ENCODE assay signal across 18 cellular contexts in genomic region chr1:22250724-22251123, GRCh38.
DNase-seq lines count a peak whose midpoint lies in the region; TF ChIP-seq lines count a peak whose summit lies in the region.
"Had no signal": no experiment of that assay in that cellular context is flagged by ENCODE, and none has a peak within 500 bp of the region (broad histone marks: within the 10 kb centered on the region; RNA-seq: fewer than 3 reads in every experiment).

No MANE protein-coding gene starts in this region.

- peak overlapping the region; percentile 9 for H3K14ac ChIP-seq in neuronal stem cell (ENCODE audit: low read length)

- no peak overlapping the region for H3K23ac ChIP-seq in neuronal stem cell (ENCODE audit: low read depth, low read length, poor library complexity)

- POLR2A ChIA-PET in BJ (lab: Charles Lee) (interaction anchor here (1.0 kb wide), 1 partner anchor 226 kb away, joined by 3 read pairs; no protein-coding TSS in a partner anchor), HEK293 (lab: Yijun Ruan, JAX) (no interaction called here)

- no peak overlapping the region for H4K8ac ChIP-seq in neuronal stem cell (ENCODE audit: low read depth, low read length)

- no peak overlapping the region for H3K4ac ChIP-seq in neuronal stem cell (ENCODE audit: low read length)

- H2BK15ac ChIP-seq in neuronal stem cell (ENCODE audit: low read length), result no peak overlapping the region

- H2AK5ac ChIP-seq in neuronal stem cell (ENCODE audit: low read depth, low read length), result no peak overlapping the region

- DNase-seq in BJ (ENCODE audit: low read depth), result peak; percentile 39
- peak; percentile 40 for DNase-seq in astrocyte of the hippocampus (ENCODE audit: low read depth, low spot score)
- DNase-seq in neuronal stem cell (ENCODE audit: low spot score), result no peak
- no peak for DNase-seq in NCI-H510A (lab: John Stamatoyannopoulos, UW)
- DNase-seq in AML-193 (lab: John Stamatoyannopoulos, UW), result no peak
- no peak for DNase-seq in NCI-H82 treated with DMSO at 0.1 percent for 48 hours (lab: John Stamatoyannopoulos, UW; ENCODE audit: unreplicated experiment)
- DNase-seq: adrenal gland; immature natural killer cell; Kasumi-1; naive thymus-derived CD8-positive, alpha-beta T cell; NCI-H1105 treated with DMSO at 0.1 percent for 48 hours; NCI-H69; stimulated activated CD4-positive, alpha-beta T cell treated with anti-CD3 and anti-CD28 coated beads, Interleukin-2, amount 100 ng/mL, for 24 hours; stomach had no signal

- H3K4me2 ChIP-seq in neuronal stem cell (ENCODE audit: insufficient read depth, low read length, poor library complexity, severe bottlenecking), result no peak overlapping the region

- H2BK12ac ChIP-seq in neuronal stem cell (ENCODE audit: low read length), result no peak overlapping the region

- H2BK5ac ChIP-seq in neuronal stem cell (ENCODE audit: low read length), result no peak overlapping the region

- H2BK120ac ChIP-seq in neuronal stem cell (ENCODE audit: low read depth, low read length), result no peak overlapping the region

- CTCF ChIA-PET in BJ (lab: Yijun Ruan, JAX) (no interaction called here), HEK293 (lab: Yijun Ruan, JAX) (interaction anchor here (0.6 to 1.0 kb wide), 3 partner anchors 17 to 454 kb away, joined by 3 to 6 read pairs (median 3); no protein-coding TSS in a partner anchor)

- no peak overlapping the region for H3K4me3 ChIP-seq in BJ (ENCODE audit: low read depth, low read length)
- no peak overlapping the region for H3K4me3 ChIP-seq in HEK293 (ENCODE audit: low read depth, low read length)
- no peak overlapping the region for H3K4me3 ChIP-seq in neuronal stem cell (ENCODE audit: low read length in 2 of 2)
- H3K4me3 ChIP-seq: adrenal gland, cardiac muscle cell, lung, stomach had no signal

- H3K36me3 ChIP-seq in BJ (ENCODE audit: control insufficient read depth, insufficient read depth, low read length) (no peaks in the 10 kb centered on the region), HEK293 (ENCODE audit: control insufficient read depth in 2 of 2, insufficient read depth in 1 of 2, low read length in 2 of 2) (no peaks in the 10 kb centered on the region), neuronal stem cell (replicated peaks in 1 of 2; ENCODE audit: control insufficient read depth in 2 of 2, insufficient read depth in 2 of 2, low read length in 2 of 2) (no peaks in the 10 kb centered on the region)
- H3K36me3 ChIP-seq: adrenal gland, cardiac muscle cell, stomach had no signal

- peak overlapping the region; percentile 56 for H4K91ac ChIP-seq in neuronal stem cell (ENCODE audit: low read depth, low read length, poor library complexity)

- no peaks in the 10 kb centered on the region for H3K9me3 ChIP-seq in HEK293 (ENCODE audit: control insufficient read depth, insufficient read depth, low read depth, low read length)
- H3K9me3 ChIP-seq in neuronal stem cell (replicated peaks in 1 of 2; ENCODE audit: control insufficient read depth in 2 of 2, insufficient read depth in 1 of 2, low read depth in 1 of 2, low read length in 2 of 2), result peaks cover 0 to 2% of the 10 kb centered on the region in 2 donors
- H3K9me3 ChIP-seq: adrenal gland, stomach had no signal

- H3K27me3 ChIP-seq in BJ (ENCODE audit: control insufficient read depth, insufficient read depth, low read length) (peaks cover 57% of the 10 kb centered on the region), neuronal stem cell (ENCODE audit: control insufficient read depth in 3 of 3, insufficient read depth in 3 of 3, low read depth in 1 of 3, low read length in 3 of 3) (peaks cover 0 to 87% (median 73%) of the 10 kb centered on the region in 3 experiments)
- H3K27me3 ChIP-seq: adrenal gland, cardiac muscle cell had no signal

- H3K4me1 ChIP-seq in HEK293 (ENCODE audit: control insufficient read depth, insufficient read depth, low read length), result no peaks in the 10 kb centered on the region
- peaks cover 0 to 7% of the 10 kb centered on the region in 2 donors for H3K4me1 ChIP-seq in neuronal stem cell (ENCODE audit: control insufficient read depth in 2 of 2, insufficient read depth in 1 of 2, low read depth in 1 of 2, low read length in 2 of 2)
- H3K4me1 ChIP-seq: adrenal gland had no signal

- H3K18ac ChIP-seq in neuronal stem cell (ENCODE audit: low read length), result no peak overlapping the region

- no CpG with 5 or more reads among the region's 11 CpGs for WGBS in neuronal stem cell (ENCODE audit: extremely low coverage in 2 of 2, insufficient read length in 2 of 2, insufficient replicate concordance in 1 of 2), 2 donors

- no peak overlapping the region for H3K9ac ChIP-seq in neuronal stem cell (ENCODE audit: low read depth, low read length, poor library complexity)

- H2AFZ ChIP-seq in neuronal stem cell (ENCODE audit: low read length), result no peak overlapping the region

- H3K27ac ChIP-seq in HEK293 (ENCODE audit: extremely low read depth, low read depth, low read length), result no peak overlapping the region
- H3K27ac ChIP-seq in neuronal stem cell (replicated peaks; ENCODE audit: low read length), result no peak overlapping the region
- H3K27ac ChIP-seq: adrenal gland, C4-2B, cardiac muscle cell, stomach had no signal

- TF ChIP-seq CTCF in BJ (IDR thresholded peaks at IDR 0.05; ENCODE audit: insufficient read depth, low read depth, low read length), result no peak
- TF ChIP-seq CTCF in HEK293 (tag by site-specific recombination; IDR thresholded peaks at IDR 0.05), result no peak

- H3K79me1 ChIP-seq in neuronal stem cell (ENCODE audit: low read depth, low read length), result no peaks in the 10 kb centered on the region

TF ChIP-seq in HEK293, 187 proteins besides CTCF, POLR2A, EP300 and RAD21 (continues in another document):
- TF ChIP-seq ZFHX2 (tag by site-specific recombination; conservative IDR thresholded peaks at IDR 0.05) (peak; percentile 96), HOXD13 (CRISPR knock-in tag; IDR thresholded peaks at IDR 0.05; ENCODE audit: borderline replicate concordance) (peak; percentile 86; the same call in 1 of the 2 replicates), ZNF433 (tag by site-specific recombination; IDR thresholded peaks at IDR 0.05; ENCODE audit: low read depth) (no peak), GLIS2 (tag by site-specific recombination; IDR thresholded peaks at IDR 0.05) (peak; percentile 81), ZBTB6 (tag by site-specific recombination; IDR thresholded peaks at IDR 0.05) (no peak), GLIS1 (tag by site-specific recombination; IDR thresholded peaks at IDR 0.05) (peak; percentile 91), PATZ1 (tag by site-specific recombination; IDR thresholded peaks at IDR 0.05) (peak; percentile 44; the same call in 1 of the 2 replicates), ZEB2 (tag by site-specific recombination; IDR thresholded peaks at IDR 0.05) (0 out of 2 replicates have a peak, but pooled peaks have one; percentile 20), ZBTB49 (tag by site-specific recombination; IDR thresholded peaks at IDR 0.05; ENCODE audit: low read depth) (no peak), ZIC2 (tag by site-specific recombination; IDR thresholded peaks at IDR 0.05) (peak; percentile 69), ZNF354C (tag by site-specific recombination; IDR thresholded peaks at IDR 0.05; ENCODE audit: borderline replicate concordance, low read depth) (no peak)

Comparison
In these comparisons a context has a peak if more than half of its experiments do, and no peak if none do; other contexts are left out.
1. DNase-seq: peak in BJ (single experiment) and astrocyte of the hippocampus (single experiment); none in neuronal stem cell (single experiment), NCI-H510A (single experiment), AML-193 (0 of 2) and NCI-H82 treated with DMSO at 0.1 percent for 48 hours (single experiment).